In genomic region chr10:127033569-127034175, GRCh38 we compare ENCODE assay signal across 1 cellular context.
TF ChIP-seq lines count a peak whose summit lies in the region.

No MANE protein-coding gene starts in this region.

TF ChIP-seq in HepG2, 621 proteins besides CTCF, POLR2A, EP300 and RAD21 (continued from another document and continues in another):
- TF ChIP-seq ZNF543 (CRISPR knock-in tag; IDR thresholded peaks at IDR 0.05), result no peak
- no peak for TF ChIP-seq AFF4 (CRISPR knock-in tag; IDR thresholded peaks at IDR 0.05)
- TF ChIP-seq, protein P1, sequence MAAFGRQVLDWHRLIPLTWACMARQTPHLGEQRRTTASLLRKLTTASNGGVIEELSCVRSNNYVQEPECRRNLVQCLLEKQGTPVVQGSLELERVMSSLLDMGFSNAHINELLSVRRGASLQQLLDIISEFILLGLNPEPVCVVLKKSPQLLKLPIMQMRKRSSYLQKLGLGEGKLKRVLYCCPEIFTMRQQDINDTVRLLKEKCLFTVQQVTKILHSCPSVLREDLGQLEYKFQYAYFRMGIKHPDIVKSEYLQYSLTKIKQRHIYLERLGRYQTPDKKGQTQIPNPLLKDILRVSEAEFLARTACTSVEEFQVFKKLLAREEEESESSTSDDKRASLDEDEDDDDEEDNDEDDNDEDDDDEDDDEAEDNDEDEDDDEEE (CRISPR knock-in tag; IDR thresholded peaks at IDR 0.05), result no peak
- no peak for TF ChIP-seq TRAFD1 (CRISPR knock-in tag; IDR thresholded peaks at IDR 0.05; ENCODE audit: borderline replicate concordance)
- TF ChIP-seq, protein P2, sequence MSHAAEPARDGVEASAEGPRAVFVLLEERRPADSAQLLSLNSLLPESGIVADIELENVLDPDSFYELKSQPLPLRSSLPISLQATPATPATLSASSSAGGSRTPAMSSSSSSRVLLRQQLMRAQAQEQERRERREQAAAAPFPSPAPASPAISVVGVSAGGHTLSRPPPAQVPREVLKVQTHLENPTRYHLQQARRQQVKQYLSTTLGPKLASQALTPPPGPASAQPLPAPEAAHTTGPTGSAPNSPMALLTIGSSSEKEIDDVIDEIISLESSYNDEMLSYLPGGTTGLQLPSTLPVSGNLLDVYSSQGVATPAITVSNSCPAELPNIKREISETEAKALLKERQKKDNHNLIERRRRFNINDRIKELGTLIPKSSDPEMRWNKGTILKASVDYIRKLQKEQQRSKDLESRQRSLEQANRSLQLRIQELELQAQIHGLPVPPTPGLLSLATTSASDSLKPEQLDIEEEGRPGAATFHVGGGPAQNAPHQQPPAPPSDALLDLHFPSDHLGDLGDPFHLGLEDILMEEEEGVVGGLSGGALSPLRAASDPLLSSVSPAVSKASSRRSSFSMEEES (CRISPR knock-in tag; IDR thresholded peaks at IDR 0.05), result 0 out of 2 replicates have a peak, but pooled peaks have one; percentile 31
- no peak for TF ChIP-seq SRSF9 (IDR thresholded peaks at IDR 0.05; ENCODE audit: borderline replicate concordance, insufficient read depth, low read depth, low read length, poor library complexity, severe bottlenecking)
- no peak for TF ChIP-seq ELK4 (CRISPR knock-in tag; IDR thresholded peaks at IDR 0.05; ENCODE audit: borderline replicate concordance)
- no peak for TF ChIP-seq SATB2 (CRISPR knock-in tag; IDR thresholded peaks at IDR 0.05)
- no peak for TF ChIP-seq PRMT3 (CRISPR knock-in tag; IDR thresholded peaks at IDR 0.05; ENCODE audit: borderline replicate concordance, low read depth)
- TF ChIP-seq KDM5B (CRISPR knock-in tag; IDR thresholded peaks at IDR 0.05; ENCODE audit: borderline replicate concordance), result no peak
- TF ChIP-seq HNF4A (CRISPR knock-in tag; IDR thresholded peaks at IDR 0.05), result peak; percentile 97
- 0 out of 2 replicates have a peak, but pooled peaks have one; percentile 50 for TF ChIP-seq ZGPAT (CRISPR knock-in tag; IDR thresholded peaks at IDR 0.05)
- TF ChIP-seq, protein P3, sequence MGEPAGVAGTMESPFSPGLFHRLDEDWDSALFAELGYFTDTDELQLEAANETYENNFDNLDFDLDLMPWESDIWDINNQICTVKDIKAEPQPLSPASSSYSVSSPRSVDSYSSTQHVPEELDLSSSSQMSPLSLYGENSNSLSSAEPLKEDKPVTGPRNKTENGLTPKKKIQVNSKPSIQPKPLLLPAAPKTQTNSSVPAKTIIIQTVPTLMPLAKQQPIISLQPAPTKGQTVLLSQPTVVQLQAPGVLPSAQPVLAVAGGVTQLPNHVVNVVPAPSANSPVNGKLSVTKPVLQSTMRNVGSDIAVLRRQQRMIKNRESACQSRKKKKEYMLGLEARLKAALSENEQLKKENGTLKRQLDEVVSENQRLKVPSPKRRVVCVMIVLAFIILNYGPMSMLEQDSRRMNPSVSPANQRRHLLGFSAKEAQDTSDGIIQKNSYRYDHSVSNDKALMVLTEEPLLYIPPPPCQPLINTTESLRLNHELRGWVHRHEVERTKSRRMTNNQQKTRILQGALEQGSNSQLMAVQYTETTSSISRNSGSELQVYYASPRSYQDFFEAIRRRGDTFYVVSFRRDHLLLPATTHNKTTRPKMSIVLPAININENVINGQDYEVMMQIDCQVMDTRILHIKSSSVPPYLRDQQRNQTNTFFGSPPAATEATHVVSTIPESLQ (CRISPR knock-in tag; conservative IDR thresholded peaks at IDR 0.05), result no peak
- TF ChIP-seq SSRP1 (CRISPR knock-in tag; IDR thresholded peaks at IDR 0.05), result no peak
- no peak for TF ChIP-seq HES4 (CRISPR knock-in tag; IDR thresholded peaks at IDR 0.05; ENCODE audit: borderline replicate concordance)
- TF ChIP-seq, protein P4, sequence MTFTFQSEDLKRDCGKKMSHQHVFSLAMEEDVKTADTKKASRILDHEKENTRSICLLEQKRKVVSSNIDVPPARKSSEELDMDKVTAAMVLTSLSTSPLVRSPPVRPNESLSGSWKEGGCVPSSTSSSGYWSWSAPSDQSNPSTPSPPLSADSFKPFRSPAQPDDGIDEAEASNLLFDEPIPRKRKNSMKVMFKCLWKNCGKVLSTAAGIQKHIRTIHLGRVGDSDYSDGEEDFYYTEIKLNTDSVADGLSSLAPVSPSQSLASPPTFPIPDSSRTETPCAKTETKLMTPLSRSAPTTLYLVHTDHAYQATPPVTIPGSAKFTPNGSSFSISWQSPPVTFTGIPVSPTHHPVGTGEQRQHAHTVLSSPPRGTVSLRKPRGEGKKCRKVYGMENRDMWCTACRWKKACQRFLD (CRISPR knock-in tag; IDR thresholded peaks at IDR 0.05; ENCODE audit: borderline replicate concordance), result no peak
- TF ChIP-seq SAP130 (CRISPR knock-in tag; IDR thresholded peaks at IDR 0.05; ENCODE audit: low read depth), result peak; percentile 58; the same call in 1 of the 2 replicates
- TF ChIP-seq KLF11 (CRISPR knock-in tag; IDR thresholded peaks at IDR 0.05), result 0 out of 2 replicates have a peak, but pooled peaks have one; percentile 40
- TF ChIP-seq SNAPC2 (CRISPR knock-in tag; IDR thresholded peaks at IDR 0.05), result no peak
- TF ChIP-seq HDAC6 (IDR thresholded peaks at IDR 0.05; ENCODE audit: low read depth, low read length), result no peak
- no peak for TF ChIP-seq FOXK2 (IDR thresholded peaks at IDR 0.05)
- TF ChIP-seq, protein P5, sequence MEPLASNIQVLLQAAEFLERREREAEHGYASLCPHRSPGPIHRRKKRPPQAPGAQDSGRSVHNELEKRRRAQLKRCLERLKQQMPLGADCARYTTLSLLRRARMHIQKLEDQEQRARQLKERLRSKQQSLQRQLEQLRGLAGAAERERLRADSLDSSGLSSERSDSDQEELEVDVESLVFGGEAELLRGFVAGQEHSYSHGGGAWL (CRISPR knock-in tag; IDR thresholded peaks at IDR 0.05), result no peak
- TF ChIP-seq BHLHE40 (IDR thresholded peaks at IDR 0.05; ENCODE audit: low read length), result peak; percentile 96
- no peak for TF ChIP-seq HNRNPL (IDR thresholded peaks at IDR 0.05; ENCODE audit: low read depth, low read length)
- no peak for TF ChIP-seq ZNF781 (CRISPR knock-in tag; IDR thresholded peaks at IDR 0.05; ENCODE audit: borderline replicate concordance, not compliant biosample characterization)
- TF ChIP-seq ZNF674 (CRISPR knock-in tag; IDR thresholded peaks at IDR 0.05; ENCODE audit: low read depth), result no peak
- TF ChIP-seq DNMT1 (CRISPR knock-in tag; IDR thresholded peaks at IDR 0.05), result no peak
- TF ChIP-seq ERF (CRISPR knock-in tag; IDR thresholded peaks at IDR 0.05), result 0 out of 2 replicates have a peak, but pooled peaks have one; percentile 42
- no peak; the same call in 1 of the 2 replicates for TF ChIP-seq ZNF318 (CRISPR knock-in tag; IDR thresholded peaks at IDR 0.05)
